Comparison of ENCODE assay signal across 16 cellular contexts in the genomic region with DNA sequence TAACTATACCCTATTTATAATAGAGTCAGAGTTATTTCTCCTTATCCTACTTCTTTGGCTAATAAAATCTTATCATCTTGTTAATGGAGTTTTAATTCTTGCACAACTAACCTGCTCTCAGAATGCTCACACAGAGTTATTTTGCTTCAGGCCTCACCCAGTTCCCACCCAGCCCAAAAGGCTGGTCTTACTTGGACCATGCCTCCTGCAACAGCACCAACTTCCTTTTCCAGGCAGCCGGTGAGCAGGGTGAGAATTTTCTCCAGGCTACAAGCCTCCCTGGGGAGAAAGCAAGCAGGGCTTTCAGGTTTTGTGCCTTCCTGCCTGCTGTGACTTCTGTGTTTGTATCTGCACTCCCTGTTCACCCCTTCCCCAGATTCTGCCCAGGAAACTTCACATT. TPM values are rescaled to one million over a fixed set of nuclear protein-coding genes. Genes with fewer than 3 reads are reported as not detected.
DNase-seq lines count a peak whose midpoint lies in the region; ATAC-seq and TF ChIP-seq lines count a peak whose summit lies in the region.
"Had no signal": no experiment of that assay in that cellular context is flagged by ENCODE, and none has a peak within 500 bp of the region (broad histone marks: within the 10 kb centered on the region; RNA-seq: fewer than 3 reads in every experiment).

No MANE protein-coding gene starts in this region.

- H3K27me3 Mint-ChIP-seq in osteocyte (ENCODE audit: unreplicated experiment), result peaks cover 4% of the 10 kb centered on the region
- H3K27me3 Mint-ChIP-seq in CD8-positive, alpha-beta T cell (ENCODE audit: low read depth), result no peaks in the 10 kb centered on the region

- no peak for TF ChIP-seq CTCF in osteocyte (IDR thresholded peaks at IDR 0.05)
- no peak for TF ChIP-seq CTCF in CD8-positive, alpha-beta T cell (IDR thresholded peaks at IDR 0.05)

- no peak overlapping the region for H3K4me3 Mint-ChIP-seq in osteocyte (ENCODE audit: unreplicated experiment)
- no peak overlapping the region for H3K4me3 Mint-ChIP-seq in CD8-positive, alpha-beta T cell

- CTCF ChIA-PET in CD8-positive, alpha-beta T cell (lab: Charles Lee), result no interaction called here

- H3K9me3 ChIP-seq in adipocyte (ENCODE audit: control insufficient read depth, low read length), result peaks cover 4% of the 10 kb centered on the region
- H3K9me3 ChIP-seq in CD8-positive, alpha-beta T cell (ENCODE audit: low read length), result no peaks in the 10 kb centered on the region

- H3K27ac ChIP-seq in CD8-positive, alpha-beta T cell (ENCODE audit: low read depth, low read length), result no peak overlapping the region
- H3K27ac ChIP-seq: 22Rv1 had no signal

- POLR2A ChIA-PET in CD8-positive, alpha-beta T cell (lab: Charles Lee), result no interaction called here

- H3K4me1 ChIP-seq in adipocyte (ENCODE audit: control insufficient read depth, insufficient read depth, low read length), result peaks cover 19% of the 10 kb centered on the region
- H3K4me1 ChIP-seq in CD8-positive, alpha-beta T cell (ENCODE audit: insufficient read depth, low read length), result no peaks in the 10 kb centered on the region

- intact Hi-C loops in CD8-positive, alpha-beta T cell (cut with DNase I, micrococcal nuclease), result no loop called here

- H3K4me1 Mint-ChIP-seq in osteocyte (ENCODE audit: unreplicated experiment), result peaks cover 11% of the 10 kb centered on the region
- no peaks in the 10 kb centered on the region for H3K4me1 Mint-ChIP-seq in CD8-positive, alpha-beta T cell (ENCODE audit: low read depth)

- peaks cover 11% of the 10 kb centered on the region for H3K9me3 Mint-ChIP-seq in osteocyte (ENCODE audit: unreplicated experiment)
- peaks cover 1% of the 10 kb centered on the region for H3K9me3 Mint-ChIP-seq in CD8-positive, alpha-beta T cell

- H3K4me3 ChIP-seq in adipocyte (ENCODE audit: low read length), result peak overlapping the region; percentile 77
- H3K4me3 ChIP-seq in CD8-positive, alpha-beta T cell (ENCODE audit: low read depth, low read length), result no peak overlapping the region

- H3K27me3 ChIP-seq in adipocyte (replicated peaks; ENCODE audit: control insufficient read depth, insufficient read depth, low read length), result no peaks in the 10 kb centered on the region
- H3K27me3 ChIP-seq in CD8-positive, alpha-beta T cell (ENCODE audit: insufficient read depth, low read length), result no peaks in the 10 kb centered on the region

- peaks cover 5% of the 10 kb centered on the region for H3K36me3 ChIP-seq in adipocyte (ENCODE audit: control insufficient read depth, insufficient read depth, low read length, severe bottlenecking)
- H3K36me3 ChIP-seq in CD8-positive, alpha-beta T cell (ENCODE audit: insufficient read depth, low read length), result no peaks in the 10 kb centered on the region

- H3K9ac ChIP-seq in adipocyte (ENCODE audit: low read length), result peak overlapping the region; percentile 86

- no peaks in the 10 kb centered on the region for H3K36me3 Mint-ChIP-seq in osteocyte (ENCODE audit: unreplicated experiment)
- H3K36me3 Mint-ChIP-seq in CD8-positive, alpha-beta T cell, result no peaks in the 10 kb centered on the region

- H3K27ac Mint-ChIP-seq in osteocyte (ENCODE audit: unreplicated experiment), result peak overlapping the region; percentile 66
- H3K27ac Mint-ChIP-seq in CD8-positive, alpha-beta T cell, result no peak overlapping the region

- ATAC-seq in CD8-positive, alpha-beta T cell, result no peak

- DNase-seq in NCI-H82 (lab: John Stamatoyannopoulos, UW), result peak; percentile 5
- no peak for DNase-seq in NCI-H82 treated with DMSO at 0.1 percent for 48 hours (lab: John Stamatoyannopoulos, UW; ENCODE audit: unreplicated experiment)
- no peak for DNase-seq in adipocyte (ENCODE audit: low read depth)
- DNase-seq in osteocyte (ENCODE audit: extremely low spot score, unreplicated experiment), result no peak
- DNase-seq in NCI-H2227 treated with DMSO at 0.1 percent for 48 hours (lab: John Stamatoyannopoulos, UW), result no peak
- no peak for DNase-seq in CD8-positive, alpha-beta T cell
- no peak for DNase-seq in AG08395 (ENCODE audit: low spot score)
- DNase-seq in NCI-H2196 (lab: John Stamatoyannopoulos, UW; ENCODE audit: unreplicated experiment), result no peak
- DNase-seq: Calu3, KG1, NCI-H1105, NCI-H1694 treated with DMSO at 0.1 percent for 48 hours, RPMI8226 had no signal

RNA-seq across cellular contexts. Expression of a gene that starts 29.1 kb away (rescaled TPM):
- total RNA-seq in osteocyte, result 0.63 and 1.0 TPM in 2 replicates
- 1 to 10 TPM; 1.1 to 1.9 TPM for total RNA-seq in CD8-positive, alpha-beta T cell
- total RNA-seq: G401, MCF 10A had no signal
